Comparison of ENCODE assay signal across 12 cellular contexts in the genomic region with DNA sequence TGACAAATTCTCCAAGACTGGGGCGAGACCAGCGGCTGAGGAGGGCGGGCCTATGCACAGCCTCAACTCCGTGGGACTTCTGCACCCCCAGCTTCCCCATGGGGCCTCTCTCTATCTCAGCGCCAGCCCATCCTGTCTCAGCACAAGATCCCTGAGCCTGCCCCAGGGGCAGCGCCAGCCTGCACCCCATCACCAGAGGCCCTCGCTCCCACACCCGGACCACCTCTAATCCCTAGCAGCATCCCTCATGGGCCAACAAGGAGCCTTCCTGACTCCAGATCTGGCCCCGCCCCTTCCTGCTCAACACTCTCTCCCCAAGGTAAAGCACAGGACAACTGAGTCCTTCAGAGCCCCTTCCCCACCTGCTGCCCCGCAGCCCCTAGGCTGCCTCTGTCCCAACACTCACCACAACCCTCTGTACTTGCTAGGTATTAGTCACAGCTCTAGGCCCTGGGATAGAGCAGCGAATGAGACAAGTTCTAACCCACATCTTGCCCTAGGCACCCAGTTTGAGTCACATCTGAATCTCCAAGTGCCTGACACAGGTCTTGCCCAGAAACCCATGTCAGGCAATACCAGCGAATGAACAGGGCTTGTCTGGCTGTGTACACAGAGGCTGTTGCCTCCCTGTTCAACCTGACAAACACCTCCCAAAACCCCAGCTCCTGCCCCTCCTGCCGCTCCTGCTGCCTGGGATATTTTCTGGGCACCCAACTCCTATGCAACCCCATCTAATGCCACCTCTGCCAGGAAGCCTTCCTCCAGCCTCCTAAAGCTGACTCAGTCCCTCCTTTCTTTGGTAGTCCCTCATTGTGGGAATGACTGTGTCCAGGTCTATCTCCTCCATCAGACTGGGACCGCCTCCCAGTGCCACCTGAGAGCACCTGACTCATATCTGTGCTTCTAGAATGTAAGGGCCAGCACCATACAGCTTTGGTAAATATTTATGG. TPM values are rescaled to one million over a fixed set of nuclear protein-coding genes. Genes with fewer than 3 reads are reported as not detected.
DNase-seq lines count a peak whose midpoint lies in the region; ATAC-seq, FAIRE-seq and TF ChIP-seq lines count a peak whose summit lies in the region.
"Had no signal": no experiment of that assay in that cellular context is flagged by ENCODE, and none has a peak within 500 bp of the region (broad histone marks: within the 10 kb centered on the region; RNA-seq: fewer than 3 reads in every experiment).

No MANE protein-coding gene starts in this region.

- H3K4me3 Mint-ChIP-seq in activated naive CD4-positive, alpha-beta T cell treated with anti-CD3 and anti-CD28 coated beads, Interleukin-2, amount 10 ng/mL, durations not matched to agents 7 days and 5 days, result no peak overlapping the region
- no peak overlapping the region for H3K4me3 Mint-ChIP-seq in stimulated activated effector memory CD8-positive, alpha-beta T cell treated with anti-CD3 and anti-CD28 coated beads, Interleukin-12 subunit alpha, Interleukin-12 subunit beta, amount 100 ng/mL, for 72 hours
- H3K4me3 Mint-ChIP-seq: CD4-positive, alpha-beta memory T cell had no signal

- CTCF ChIA-PET in activated naive CD4-positive, alpha-beta T cell treated with anti-CD3 and anti-CD28 coated beads, Interleukin-2, amount 10 ng/mL, durations not matched to agents 7 days and 5 days (lab: Charles Lee), result interaction anchor here (0.9 to 3.0 kb wide), 2 partner anchors 17 to 23 kb away, joined by 4 to 10 read pairs; no protein-coding TSS in a partner anchor

- peak; percentile 97 for ATAC-seq in stimulated activated effector memory CD8-positive, alpha-beta T cell treated with anti-CD3 and anti-CD28 coated beads, Interleukin-12 subunit alpha, Interleukin-12 subunit beta, amount 100 ng/mL, for 72 hours
- no peak for ATAC-seq in HG03378 (IDR thresholded peaks at IDR 0.05; ENCODE audit: unreplicated experiment)

- peak; percentile 10 for DNase-seq in activated naive CD4-positive, alpha-beta T cell treated with Interleukin-2 at 50 U/mL for 16 hours
- no peak for DNase-seq in activated naive CD4-positive, alpha-beta T cell treated with anti-CD3 and anti-CD28 coated beads, Interleukin-2, amount 10 ng/mL, durations not matched to agents 7 days and 5 days
- peak; percentile 34 for DNase-seq in NCI-H2107 (lab: John Stamatoyannopoulos, UW)
- no peak for DNase-seq in caudate nucleus (lab: John Stamatoyannopoulos, UW)
- peak; percentile 9 to 69 for DNase-seq in stimulated activated effector memory CD8-positive, alpha-beta T cell treated with anti-CD3 and anti-CD28 coated beads, Interleukin-12 subunit alpha, Interleukin-12 subunit beta, amount 100 ng/mL, for 72 hours (ENCODE audit: low spot score in 2 of 2)
- no peak for DNase-seq in cerebellar nuclear complex (lab: John Stamatoyannopoulos, UW)
- DNase-seq in GM12892 (ENCODE audit: insufficient read length), result no peak
- DNase-seq: activated gamma-delta T cell; CD4-positive, alpha-beta memory T cell; KBM-7; testis had no signal

- no peak for TF ChIP-seq POLR2A in GM12892 (IDR thresholded peaks at IDR 0.05; ENCODE audit: low read depth, low read length)

- peaks cover 8% of the 10 kb centered on the region for H3K4me1 Mint-ChIP-seq in activated naive CD4-positive, alpha-beta T cell treated with anti-CD3 and anti-CD28 coated beads, Interleukin-2, amount 10 ng/mL, durations not matched to agents 7 days and 5 days
- peaks cover 22% of the 10 kb centered on the region for H3K4me1 Mint-ChIP-seq in stimulated activated effector memory CD8-positive, alpha-beta T cell treated with anti-CD3 and anti-CD28 coated beads, Interleukin-12 subunit alpha, Interleukin-12 subunit beta, amount 100 ng/mL, for 72 hours

- H3K36me3 Mint-ChIP-seq in activated naive CD4-positive, alpha-beta T cell treated with anti-CD3 and anti-CD28 coated beads, Interleukin-2, amount 10 ng/mL, durations not matched to agents 7 days and 5 days, result no peaks in the 10 kb centered on the region
- H3K36me3 Mint-ChIP-seq in stimulated activated effector memory CD8-positive, alpha-beta T cell treated with anti-CD3 and anti-CD28 coated beads, Interleukin-12 subunit alpha, Interleukin-12 subunit beta, amount 100 ng/mL, for 72 hours, result no peaks in the 10 kb centered on the region
- H3K36me3 Mint-ChIP-seq: CD4-positive, alpha-beta memory T cell had no signal

- no peak for FAIRE-seq in GM12892 (lab: Jason Lieb, UNC)

- no peak overlapping the region for H3K27ac Mint-ChIP-seq in activated naive CD4-positive, alpha-beta T cell treated with anti-CD3 and anti-CD28 coated beads, Interleukin-2, amount 10 ng/mL, durations not matched to agents 7 days and 5 days
- peak overlapping the region; percentile 67 for H3K27ac Mint-ChIP-seq in stimulated activated effector memory CD8-positive, alpha-beta T cell treated with anti-CD3 and anti-CD28 coated beads, Interleukin-12 subunit alpha, Interleukin-12 subunit beta, amount 100 ng/mL, for 72 hours
- H3K27ac Mint-ChIP-seq: CD4-positive, alpha-beta memory T cell had no signal

- peaks cover 4% of the 10 kb centered on the region for H3K27me3 Mint-ChIP-seq in activated naive CD4-positive, alpha-beta T cell treated with anti-CD3 and anti-CD28 coated beads, Interleukin-2, amount 10 ng/mL, durations not matched to agents 7 days and 5 days

- no peaks in the 10 kb centered on the region for H3K9me3 Mint-ChIP-seq in activated naive CD4-positive, alpha-beta T cell treated with anti-CD3 and anti-CD28 coated beads, Interleukin-2, amount 10 ng/mL, durations not matched to agents 7 days and 5 days
- no peaks in the 10 kb centered on the region for H3K9me3 Mint-ChIP-seq in stimulated activated effector memory CD8-positive, alpha-beta T cell treated with anti-CD3 and anti-CD28 coated beads, Interleukin-12 subunit alpha, Interleukin-12 subunit beta, amount 100 ng/mL, for 72 hours
- H3K9me3 Mint-ChIP-seq: CD4-positive, alpha-beta memory T cell had no signal

- peak overlapping the region; percentile 13 for H3K27ac ChIP-seq in caudate nucleus (ENCODE audit: low read depth, low read length)
- H3K27ac ChIP-seq: testis had no signal

RNA-seq across cellular contexts. Expression of gene GRIK5, which starts 18.6 kb away (rescaled TPM):
- polyA plus RNA-seq in GM12892 (2012; ENCODE audit: missing spikeins), result not detected
- polyA plus RNA-seq: CD4-positive, alpha-beta memory T cell had no signal

RNA-seq across cellular contexts. Expression of gene ZNF574, which starts 24.5 kb away (rescaled TPM):
- polyA plus RNA-seq in GM12892 (2012; ENCODE audit: missing spikeins), result 3.2 TPM

RNA-seq across cellular contexts. Expression of gene ATP1A3, which starts 57.4 kb away (rescaled TPM):
- 3.3 TPM for polyA plus RNA-seq in GM12892 (2012; ENCODE audit: missing spikeins)

Comparison
In these comparisons a context has a peak if more than half of its experiments do, and no peak if none do; other contexts are left out.
1. DNase-seq: peak in activated naive CD4-positive, alpha-beta T cell treated with Interleukin-2 at 50 U/mL for 16 hours (single experiment), NCI-H2107 (single experiment) and stimulated activated effector memory CD8-positive, alpha-beta T cell treated with anti-CD3 and anti-CD28 coated beads, Interleukin-12 subunit alpha, Interleukin-12 subunit beta, amount 100 ng/mL, for 72 hours (2 of 2); none in activated naive CD4-positive, alpha-beta T cell treated with anti-CD3 and anti-CD28 coated beads, Interleukin-2, amount 10 ng/mL, durations not matched to agents 7 days and 5 days (single experiment), caudate nucleus (0 of 61), cerebellar nuclear complex (0 of 2) and GM12892 (single experiment).